ENCODE assay signal across 26 cellular contexts in genomic region chr3:8279476-8279875, GRCh38.
DNase-seq lines count a peak whose midpoint lies in the region; ATAC-seq, FAIRE-seq and TF ChIP-seq lines count a peak whose summit lies in the region.
"Had no signal": no experiment of that assay in that cellular context is flagged by ENCODE, and none has a peak within 500 bp of the region (broad histone marks: within the 10 kb centered on the region; RNA-seq: fewer than 3 reads in every experiment).

No MANE protein-coding gene starts in this region.

- H4K91ac ChIP-seq in H9 (ENCODE audit: insufficient read length, low read depth, low read length) = no peak overlapping the region

- H4K5ac ChIP-seq in H9 (ENCODE audit: insufficient read length, low read depth, low read length) = no peak overlapping the region

- H3K56ac ChIP-seq in H9 (ENCODE audit: insufficient read length, low read depth, low read length) = no peak overlapping the region

- H3K27me3 ChIP-seq in H9 (ENCODE audit: insufficient read depth, low read length) (no peaks in the 10 kb centered on the region), neural progenitor cell (no peaks in the 10 kb centered on the region)
- H3K27me3 ChIP-seq: BLaER1 had no signal

- H3K4me2 ChIP-seq in H9 (ENCODE audit: insufficient read depth, insufficient read length, low read length) (no peak overlapping the region), neural progenitor cell (peak overlapping the region; percentile 53)
- H3K4me2 ChIP-seq: BLaER1, SK-N-SH had no signal

- no peak overlapping the region for H3K27ac Mint-ChIP-seq in H9
- no peak overlapping the region; the same call in 1 of the 2 replicates for H3K27ac Mint-ChIP-seq in WTC11
- peak overlapping the region; percentile 70 for H3K27ac Mint-ChIP-seq in neural progenitor cell
- H3K27ac Mint-ChIP-seq: CD4-positive, CD25-positive, alpha-beta regulatory T cell had no signal

- H3K4me1 ChIP-seq in H9 (ENCODE audit: insufficient read depth, low read length) (peaks cover 13% of the 10 kb centered on the region; the same call in 1 of the 2 replicates), neural progenitor cell (peaks cover 13% of the 10 kb centered on the region), kidney (ENCODE audit: control insufficient read depth in 1 of 2, insufficient read depth in 1 of 2, low read depth in 1 of 2, low read length in 2 of 2) (no peaks in the 10 kb centered on the region)

- no peak overlapping the region for H2BK12ac ChIP-seq in H9 (ENCODE audit: insufficient read length, low read depth, low read length)

- no peak overlapping the region for H3K27ac ChIP-seq in H9 (ENCODE audit: insufficient read length, low read depth, low read length)
- H3K27ac ChIP-seq in neural progenitor cell = no peak overlapping the region
- H3K27ac ChIP-seq in kidney (ENCODE audit: low read depth in 2 of 2, low read length in 2 of 2) = no peak overlapping the region
- H3K27ac ChIP-seq: BLaER1 had no signal

- intact Hi-C loops in kidney (cut with DNase I) = no loop called here

- ATAC-seq in WTC11 (peak; percentile 82), HG03045 (IDR thresholded peaks at IDR 0.05; ENCODE audit: unreplicated experiment) (no peak)

- no peak overlapping the region for H3K4ac ChIP-seq in H9 (ENCODE audit: low read depth, low read length)

- H3K9ac ChIP-seq in H9 (ENCODE audit: extremely low read depth, insufficient read length, low read length) (no peak overlapping the region), neural progenitor cell (no peak overlapping the region), kidney (ENCODE audit: low read length in 2 of 2) (no peak overlapping the region)
- H3K9ac ChIP-seq: BLaER1, SK-N-SH had no signal

- H3T11ph ChIP-seq in H9 (ENCODE audit: low read length) = no peak overlapping the region

- no peak overlapping the region for H3K14ac ChIP-seq in H9 (ENCODE audit: insufficient read depth, low read length)

- no peaks in the 10 kb centered on the region for H3K79me1 ChIP-seq in H9 (ENCODE audit: insufficient read depth, low read depth, low read length, poor library complexity, severe bottlenecking)

- H2BK15ac ChIP-seq in H9 (ENCODE audit: low read depth, low read length) = no peak overlapping the region

- WGBS in H9 (ENCODE audit: extremely low coverage, insufficient read length, low lambda C conversion rate) = no CpG with 5 or more reads among the region's 7 CpGs

- CTCF ChIA-PET in WTC11 (lab: Charles Lee) = interaction anchor here (0.7 to 2.4 kb wide), 8 partner anchors 30 to 169 kb away, joined by 3 to 11 read pairs (median 4); no protein-coding TSS in a partner anchor

- H2BK120ac ChIP-seq in H9 (ENCODE audit: low read depth, low read length, poor library complexity, severe bottlenecking) = no peak overlapping the region

- no peak overlapping the region for H4K8ac ChIP-seq in H9 (replicated peaks; ENCODE audit: insufficient read length, low read depth, low read length)

- H3F3A ChIP-seq in neural progenitor cell (ENCODE audit: low read depth) = no peaks in the 10 kb centered on the region

- H3K36me3 ChIP-seq in neural progenitor cell (no peaks in the 10 kb centered on the region), kidney (ENCODE audit: control insufficient read depth in 1 of 2, insufficient read depth in 2 of 2, low read length in 2 of 2) (no peaks in the 10 kb centered on the region)
- H3K36me3 ChIP-seq: BLaER1 had no signal

- H3K9me3 Mint-ChIP-seq in H9 (peaks cover 0 to 2% of the 10 kb centered on the region in 2 experiments; a peak in 1 of 5 replicates), WTC11 (peaks cover 7% of the 10 kb centered on the region; the same call in 1 of the 2 replicates), neural progenitor cell (no peaks in the 10 kb centered on the region)
- H3K9me3 Mint-ChIP-seq: CD4-positive, CD25-positive, alpha-beta regulatory T cell had no signal

- peaks cover 29 to 30% of the 10 kb centered on the region in 2 experiments for H3K4me1 Mint-ChIP-seq in H9
- peaks cover 42% of the 10 kb centered on the region for H3K4me1 Mint-ChIP-seq in WTC11
- H3K4me1 Mint-ChIP-seq in neural progenitor cell = peaks cover 29% of the 10 kb centered on the region
- H3K4me1 Mint-ChIP-seq: CD4-positive, CD25-positive, alpha-beta regulatory T cell had no signal

- H3K79me2 ChIP-seq in H9 (ENCODE audit: insufficient read depth, low read length) (no peaks in the 10 kb centered on the region), neural progenitor cell (ENCODE audit: low read depth) (no peaks in the 10 kb centered on the region)

- H2BK5ac ChIP-seq in H9 (ENCODE audit: insufficient read length, low read length) = no peak overlapping the region

- no peak overlapping the region for H2BK20ac ChIP-seq in H9 (ENCODE audit: low read depth, low read length, poor library complexity, severe bottlenecking)

- TF ChIP-seq CTCF in H9 (conservative IDR thresholded peaks at IDR 0.05) = peak; percentile 40
- TF ChIP-seq CTCF in WTC11 (IDR thresholded peaks at IDR 0.05) = no peak
- TF ChIP-seq CTCF in neural progenitor cell (IDR thresholded peaks at IDR 0.05) = no peak
- TF ChIP-seq CTCF in kidney (IDR thresholded peaks at IDR 0.05; ENCODE audit: borderline replicate concordance, extremely low read depth, insufficient read depth) = no peak

- H3K4me3 Mint-ChIP-seq in H9 = no peak overlapping the region
- no peak overlapping the region for H3K4me3 Mint-ChIP-seq in WTC11
- H3K4me3 Mint-ChIP-seq in neural progenitor cell = peak overlapping the region; percentile 18
- H3K4me3 Mint-ChIP-seq: CD4-positive, CD25-positive, alpha-beta regulatory T cell had no signal

- H3K9me3 ChIP-seq in H9 (ENCODE audit: control insufficient read depth, low read depth, low read length) (no peaks in the 10 kb centered on the region), neural progenitor cell (ENCODE audit: low read depth) (no peaks in the 10 kb centered on the region), kidney (ENCODE audit: control insufficient read depth in 1 of 2, low read length in 2 of 2) (no peaks in the 10 kb centered on the region)
- H3K9me3 ChIP-seq: BLaER1, SK-N-SH had no signal

- no peak overlapping the region for H2AK5ac ChIP-seq in H9 (ENCODE audit: insufficient read length, low read length)

- no peaks in the 10 kb centered on the region for H3K36me3 Mint-ChIP-seq in H9 (ENCODE audit: insufficient read depth in 1 of 3, low read depth in 3 of 3)
- H3K36me3 Mint-ChIP-seq in WTC11 = no peaks in the 10 kb centered on the region
- H3K36me3 Mint-ChIP-seq in neural progenitor cell = no peaks in the 10 kb centered on the region
- H3K36me3 Mint-ChIP-seq: CD4-positive, CD25-positive, alpha-beta regulatory T cell had no signal

- no peak overlapping the region for H3K18ac ChIP-seq in H9 (ENCODE audit: insufficient read length, low read depth, low read length)

- H3K23ac ChIP-seq in H9 (ENCODE audit: insufficient read length, low read depth, low read length) = no peak overlapping the region

- no peak for FAIRE-seq in kidney (lab: Jason Lieb, UNC)
- FAIRE-seq: A204.1, D721Med, G401.6, RCC 7860 had no signal

- H4K20me1 ChIP-seq in H9 (ENCODE audit: control insufficient read depth, insufficient read depth, insufficient read length) (no peaks in the 10 kb centered on the region), neural progenitor cell (ENCODE audit: low read depth) (no peaks in the 10 kb centered on the region)
- H4K20me1 ChIP-seq: BLaER1 had no signal

- no peak overlapping the region for H3K4me3 ChIP-seq in neural progenitor cell
- H3K4me3 ChIP-seq in kidney (ENCODE audit: low read length in 2 of 2) = no peak overlapping the region
- H3K4me3 ChIP-seq: BLaER1 had no signal

- H2AFZ ChIP-seq in H9 (ENCODE audit: low read length) = no peak overlapping the region
- H2AFZ ChIP-seq in neural progenitor cell (replicated peaks) = no peak overlapping the region

- H3K27me3 Mint-ChIP-seq in H9 (ENCODE audit: low read depth) = no peaks in the 10 kb centered on the region
- no peaks in the 10 kb centered on the region; the same call in 1 of the 2 replicates for H3K27me3 Mint-ChIP-seq in WTC11 (ENCODE audit: low read depth)
- peaks cover 7% of the 10 kb centered on the region for H3K27me3 Mint-ChIP-seq in neural progenitor cell (ENCODE audit: insufficient read depth, low read depth)

- H3K23me2 ChIP-seq in H9 (ENCODE audit: insufficient read length, low read depth, low read length, poor library complexity, severe bottlenecking) = no peaks in the 10 kb centered on the region

- DNase-seq in H9 = peak; percentile 51
- DNase-seq in WTC11 (ENCODE audit: low spot score) = peak; percentile 42
- DNase-seq in iPS-NIHi7 (ENCODE audit: extremely low spot score) = peak; percentile 45
- DNase-seq in neural progenitor cell (ENCODE audit: low spot score) = no peak
- DNase-seq in COLO829 (ENCODE audit: low spot score) = no peak
- DNase-seq in kidney = no peak
- no peak for DNase-seq in GM19238 (ENCODE audit: insufficient read length, low spot score)
- DNase-seq: CD4-positive, CD25-positive, alpha-beta regulatory T cell; DMS53; Karpas-422; NCI-H1092 treated with DMSO at 0.1 percent for 48 hours; NCI-H1436; NCI-H187; NCI-H2081 treated with DMSO at 0.1 percent for 48 hours; NCI-H2171; NCI-H226; NCI-H510A; NCI-H69; SIG-M5; SK-N-SH had no signal

- POLR2A ChIA-PET in WTC11 (lab: Charles Lee) = interaction anchor here (0.9 kb wide), 1 partner anchor 1294 kb away, joined by 3 read pairs; no protein-coding TSS in a partner anchor

TF ChIP-seq in WTC11, 78 proteins besides CTCF, POLR2A, EP300 and RAD21:
- no peak for TF ChIP-seq STAT6 (CRISPR knock-in tag; conservative IDR thresholded peaks at IDR 0.05; ENCODE audit: low read depth)
- TF ChIP-seq NFATC4 (CRISPR knock-in tag; IDR thresholded peaks at IDR 0.05) = no peak
- no peak for TF ChIP-seq ELF4 (CRISPR knock-in tag; IDR thresholded peaks at IDR 0.05; ENCODE audit: low read depth)
- no peak for TF ChIP-seq ZNF263 (CRISPR knock-in tag; IDR thresholded peaks at IDR 0.05; ENCODE audit: low read depth)

Comparison
In these comparisons a context has a peak if more than half of its experiments do, and no peak if none do; other contexts are left out.
1. DNase-seq: peak in H9 (single experiment), WTC11 (single experiment) and iPS-NIHi7 (single experiment); none in neural progenitor cell (single experiment), COLO829 (single experiment), kidney (single experiment) and GM19238 (single experiment).